ENCODE assay signal across 20 cellular contexts in genomic region chr15:88276821-88277220, GRCh38. TPM values are rescaled to one million over a fixed set of nuclear protein-coding genes. Genes with fewer than 3 reads are reported as not detected.
DNase-seq lines count a peak whose midpoint lies in the region; FAIRE-seq and TF ChIP-seq lines count a peak whose summit lies in the region.
"Had no signal": no experiment of that assay in that cellular context is flagged by ENCODE, and none has a peak within 500 bp of the region (broad histone marks: within the 10 kb centered on the region; RNA-seq: fewer than 3 reads in every experiment).

No MANE protein-coding gene starts in this region.

- H3K9me2 ChIP-seq in PC-9 (ENCODE audit: insufficient read depth), result no peaks in the 10 kb centered on the region

- H3K9me3 ChIP-seq in PC-9 (ENCODE audit: insufficient read depth, low read depth), result no peaks in the 10 kb centered on the region
- H3K9me3 ChIP-seq: BLaER1 had no signal

- H4K20me1 ChIP-seq in PC-9 (ENCODE audit: insufficient read depth), result no peaks in the 10 kb centered on the region
- H4K20me1 ChIP-seq: BLaER1 had no signal

- peak overlapping the region; percentile 82 for H3K27ac Mint-ChIP-seq in progenitor cell of endocrine pancreas
- H3K27ac Mint-ChIP-seq in activated T-cell treated with anti-CD3 and anti-CD28 coated beads, Interleukin-2, amount 50 U/mL, for 24 hours, result no peak overlapping the region
- H3K27ac Mint-ChIP-seq: CD14-positive monocyte had no signal

- H3K27me3 ChIP-seq in PC-9 (ENCODE audit: insufficient read depth, low read depth), result peaks cover 41% of the 10 kb centered on the region; the same call in 1 of the 2 replicates
- H3K27me3 ChIP-seq: BLaER1 had no signal

- H3F3A ChIP-seq in PC-9 (ENCODE audit: insufficient read depth, low read depth), result no peaks in the 10 kb centered on the region

- H3K4me2 ChIP-seq in PC-9, result no peak overlapping the region
- H3K4me2 ChIP-seq: BLaER1 had no signal

- H3K4me1 Mint-ChIP-seq in progenitor cell of endocrine pancreas (ENCODE audit: low read depth), result peaks cover 5% of the 10 kb centered on the region
- no peaks in the 10 kb centered on the region for H3K4me1 Mint-ChIP-seq in activated T-cell treated with anti-CD3 and anti-CD28 coated beads, Interleukin-2, amount 50 U/mL, for 24 hours (ENCODE audit: low read depth)
- H3K4me1 Mint-ChIP-seq: CD14-positive monocyte; CD4-positive, alpha-beta memory T cell had no signal

- no peaks in the 10 kb centered on the region for H3K36me3 ChIP-seq in PC-9 (ENCODE audit: low read depth)
- H3K36me3 ChIP-seq: BLaER1 had no signal

- no peak for TF ChIP-seq POLR2A in H54 (IDR thresholded peaks at IDR 0.05; ENCODE audit: low read depth, low read length)

- no peaks in the 10 kb centered on the region for H3K36me3 Mint-ChIP-seq in progenitor cell of endocrine pancreas (ENCODE audit: insufficient read depth)
- H3K36me3 Mint-ChIP-seq in activated T-cell treated with anti-CD3 and anti-CD28 coated beads, Interleukin-2, amount 50 U/mL, for 24 hours (ENCODE audit: low read depth), result no peaks in the 10 kb centered on the region
- H3K36me3 Mint-ChIP-seq: CD14-positive monocyte; CD4-positive, alpha-beta memory T cell had no signal

- no peaks in the 10 kb centered on the region for H3K79me2 ChIP-seq in PC-9 (ENCODE audit: low read depth)

- no peak for FAIRE-seq in H54 (lab: Jason Lieb, UNC)
- FAIRE-seq: G401.6, GM12891, GM19239, HTR-8/SVneo had no signal

- H3K27ac ChIP-seq in PC-9, result no peak overlapping the region
- H3K27ac ChIP-seq: BLaER1, GM23248 had no signal

- TF ChIP-seq CTCF in progenitor cell of endocrine pancreas (IDR thresholded peaks at IDR 0.05; ENCODE audit: unreplicated experiment) (no peak), PC-9 (conservative IDR thresholded peaks at IDR 0.05) (no peak)

- H2AFZ ChIP-seq in PC-9, result no peak overlapping the region
- H2AFZ ChIP-seq: GM23248 had no signal

- POLR2A ChIA-PET in PC-9 (lab: Charles Lee; ENCODE audit: unreplicated experiment), result no interaction called here

- H3K4me3 ChIP-seq in PC-9, result no peak overlapping the region
- H3K4me3 ChIP-seq: BLaER1, GM23248 had no signal

- no peaks in the 10 kb centered on the region for H3K9me3 Mint-ChIP-seq in progenitor cell of endocrine pancreas (ENCODE audit: low read depth)
- no peaks in the 10 kb centered on the region for H3K9me3 Mint-ChIP-seq in activated T-cell treated with anti-CD3 and anti-CD28 coated beads, Interleukin-2, amount 50 U/mL, for 24 hours
- H3K9me3 Mint-ChIP-seq: CD4-positive, alpha-beta memory T cell had no signal

- no TSS peak for BruUV-seq in PC-9 (replicated peaks; lab: Mats Ljungman, UMichigan)

- peaks cover 77% of the 10 kb centered on the region for H3K27me3 Mint-ChIP-seq in progenitor cell of endocrine pancreas
- peaks cover 42% of the 10 kb centered on the region for H3K27me3 Mint-ChIP-seq in activated T-cell treated with anti-CD3 and anti-CD28 coated beads, Interleukin-2, amount 50 U/mL, for 24 hours

- intact Hi-C loops in PC-9 (cut with micrococcal nuclease; ENCODE audit: unreplicated experiment), result no loop called here

- CTCF ChIA-PET in PC-9 (lab: Charles Lee), result no interaction called here

- no peaks in the 10 kb centered on the region for H3K4me1 ChIP-seq in PC-9 (replicated peaks; ENCODE audit: insufficient read depth)

- no peak overlapping the region for H3K4me3 Mint-ChIP-seq in progenitor cell of endocrine pancreas (ENCODE audit: low read depth)
- H3K4me3 Mint-ChIP-seq in activated T-cell treated with anti-CD3 and anti-CD28 coated beads, Interleukin-2, amount 50 U/mL, for 24 hours, result no peak overlapping the region
- H3K4me3 Mint-ChIP-seq: CD14-positive monocyte; CD4-positive, alpha-beta memory T cell had no signal

- DNase-seq in NCI-H82 (lab: John Stamatoyannopoulos, UW) (peak; percentile 40), NCI-H82 treated with DMSO at 0.1 percent for 48 hours (lab: John Stamatoyannopoulos, UW; ENCODE audit: unreplicated experiment) (no peak), middle frontal gyrus (ENCODE audit: extremely low spot score, low spot score) (peak; percentile 18), progenitor cell of endocrine pancreas (ENCODE audit: low spot score, unreplicated experiment) (no peak), PC-9 (no peak), H54 (ENCODE audit: insufficient read length, low spot score) (no peak)
- DNase-seq in activated T-cell treated with anti-CD3 and anti-CD28 coated beads, Interleukin-2, amount 50 U/mL, for 24 hours, result no peak
- DNase-seq: 8988T; Calu3; CD4-positive, alpha-beta memory T cell; GM23248; HCEC 1CT; IMR-90 had no signal

RNA-seq across cellular contexts. Expression of gene NTRK3, which starts 20.3 kb away (rescaled TPM):
- total RNA-seq in progenitor cell of endocrine pancreas (not detected in 2 replicates), PC-9 (2021) (not detected in 2 replicates)
- total RNA-seq: A673, Calu3, GM23248 had no signal

Comparison
In these comparisons a context has a peak if more than half of its experiments do, and no peak if none do; other contexts are left out.
1. DNase-seq: peak in NCI-H82 (single experiment) and middle frontal gyrus (single experiment); none in NCI-H82 treated with DMSO at 0.1 percent for 48 hours (single experiment), progenitor cell of endocrine pancreas (single experiment), PC-9 (0 of 2), activated T-cell treated with anti-CD3 and anti-CD28 coated beads, Interleukin-2, amount 50 U/mL, for 24 hours (single experiment) and H54 (single experiment).